Comparison of ENCODE assay signal across 1 cellular context in the genomic region with DNA sequence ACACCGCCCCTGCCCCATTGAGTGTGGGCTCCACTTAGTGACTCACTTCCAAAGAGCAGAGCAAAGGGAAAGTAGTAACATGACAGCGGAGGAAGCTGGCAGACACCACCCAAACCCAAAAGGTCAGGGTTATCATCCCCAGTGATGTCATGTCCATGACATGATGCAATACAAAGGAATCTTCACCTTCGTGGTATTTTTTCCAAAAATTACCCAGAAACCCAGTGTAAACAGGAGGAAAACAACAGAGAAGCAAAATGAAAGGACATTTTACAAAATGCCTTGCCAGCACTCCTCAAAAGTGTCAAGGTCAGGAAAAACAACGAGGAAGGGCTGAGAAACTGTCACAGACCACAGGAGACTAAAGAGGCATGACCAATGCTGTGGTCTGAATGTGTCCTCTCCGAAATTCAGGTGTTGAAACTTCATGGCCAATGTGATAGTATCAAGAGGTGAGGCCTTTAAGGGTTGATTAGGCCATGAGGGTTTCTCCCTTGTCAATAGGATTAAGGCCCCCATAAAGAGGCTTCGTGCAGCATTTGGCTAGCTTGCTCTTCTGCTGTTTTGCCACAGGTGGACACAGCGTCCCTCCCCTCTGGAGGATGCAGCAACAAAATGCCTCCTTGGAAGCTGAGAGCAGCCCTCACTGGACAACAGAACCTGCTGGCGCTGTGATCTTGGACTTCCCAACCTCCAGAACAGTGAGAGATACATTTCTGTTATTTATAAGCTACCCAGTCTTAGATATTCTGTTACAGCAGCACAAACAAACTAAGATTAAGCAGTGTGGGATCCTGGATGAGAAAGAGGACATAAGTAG.
A peak's percentile ranks its signal among the peaks of the same experiment; 100 is the strongest.
TF ChIP-seq lines count a peak whose summit lies in the region.

No MANE protein-coding gene starts in this region.

TF ChIP-seq in K562, 482 proteins besides CTCF, POLR2A, EP300 and RAD21 (continued from another document and continues in another):
- TF ChIP-seq ZNF75A (CRISPR knock-in tag; IDR thresholded peaks at IDR 0.05) (0 out of 2 replicates have a peak, but pooled peaks have one; percentile 25), TFAM (CRISPR knock-in tag; conservative IDR thresholded peaks at IDR 0.05) (no peak), JUND (IDR thresholded peaks at IDR 0.05; ENCODE audit: borderline replicate concordance, low read depth, low read length) (peak; percentile 95), JUND (tag; IDR thresholded peaks at IDR 0.05; ENCODE audit: borderline replicate concordance, low read depth, low read length) (peak; percentile 92), TCFL5 (CRISPR knock-in tag; conservative IDR thresholded peaks at IDR 0.05) (no peak), TRIM24 (IDR thresholded peaks at IDR 0.05) (peak; percentile 90 to 92), IRF2 (CRISPR knock-in tag; IDR thresholded peaks at IDR 0.05) (no peak), SRSF9 (IDR thresholded peaks at IDR 0.05; ENCODE audit: borderline replicate concordance, low read depth, low read length) (no peak), ZNF24 (IDR thresholded peaks at IDR 0.05) (no peak), ZNF444 (CRISPR knock-in tag; IDR thresholded peaks at IDR 0.05) (no peak), FOXA3 (CRISPR knock-in tag; conservative IDR thresholded peaks at IDR 0.05 in 1 of 2, IDR thresholded peaks at IDR 0.05 in 1 of 2) (peak; percentile 39 to 48; a peak in 3 of 4 replicates), LEF1 (IDR thresholded peaks at IDR 0.05) (peak; percentile 57; the same call in 1 of the 2 replicates), ZNF311 (CRISPR knock-in tag; IDR thresholded peaks at IDR 0.05) (peak; percentile 77; the same call in 1 of the 2 replicates), HNRNPL (IDR thresholded peaks at IDR 0.05; ENCODE audit: low read depth, low read length) (no peak), HSF4 (CRISPR knock-in tag; IDR thresholded peaks at IDR 0.05; ENCODE audit: borderline replicate concordance) (no peak; the same call in 1 of the 2 replicates), NCOA2 (IDR thresholded peaks at IDR 0.05; ENCODE audit: partially characterized antibody in 2 of 2) (no peak), STAT5B (CRISPR knock-in tag; IDR thresholded peaks at IDR 0.05) (no peak), DNMT1 (IDR thresholded peaks at IDR 0.05) (no peak), MAFK (IDR thresholded peaks at IDR 0.05; ENCODE audit: low read length) (no peak), CAMTA2 (CRISPR knock-in tag; conservative IDR thresholded peaks at IDR 0.05) (no peak), ARID2 (IDR thresholded peaks at IDR 0.05) (no peak), MECOM (CRISPR knock-in tag; IDR thresholded peaks at IDR 0.05) (peak; percentile 51; the same call in 1 of the 2 replicates), RHOXF2B (CRISPR knock-in tag; conservative IDR thresholded peaks at IDR 0.05) (no peak), CTBP1 (IDR thresholded peaks at IDR 0.05; ENCODE audit: borderline replicate concordance) (peak; percentile 95), ZNF3 (CRISPR knock-in tag; IDR thresholded peaks at IDR 0.05) (no peak), XRCC3 (IDR thresholded peaks at IDR 0.05) (no peak), U2AF2 (optimal IDR thresholded peaks at IDR 0.05; ENCODE audit: low read depth, low read length) (no peak), FOXJ2 (tag; IDR thresholded peaks at IDR 0.05) (no peak), NFXL1 (CRISPR knock-in tag; IDR thresholded peaks at IDR 0.05) (no peak), RNF2 (IDR thresholded peaks at IDR 0.05) (0 out of 2 replicates have a peak, but pooled peaks have one; percentile 62), PHB (CRISPR knock-in tag; IDR thresholded peaks at IDR 0.05) (no peak), ZNF79 (CRISPR knock-in tag; IDR thresholded peaks at IDR 0.05; ENCODE audit: low read depth) (no peak), KLF13 (tag; IDR thresholded peaks at IDR 0.05; ENCODE audit: borderline replicate concordance, low read depth) (no peak), TAF9B (IDR thresholded peaks at IDR 0.05; ENCODE audit: partially characterized antibody) (no peak), SNRNP70 (optimal IDR thresholded peaks at IDR 0.05; ENCODE audit: low read depth, low read length) (no peak), ZNF445 (CRISPR knock-in tag; IDR thresholded peaks at IDR 0.05; ENCODE audit: low read depth) (no peak), NFRKB (IDR thresholded peaks at IDR 0.05; ENCODE audit: low read depth) (no peak), ZNF133 (CRISPR knock-in tag; IDR thresholded peaks at IDR 0.05) (no peak), CSDE1 (IDR thresholded peaks at IDR 0.05) (no peak), ZKSCAN8 (CRISPR knock-in tag; IDR thresholded peaks at IDR 0.05) (peak; percentile 73; the same call in 1 of the 2 replicates)
- TF ChIP-seq, protein P1, sequence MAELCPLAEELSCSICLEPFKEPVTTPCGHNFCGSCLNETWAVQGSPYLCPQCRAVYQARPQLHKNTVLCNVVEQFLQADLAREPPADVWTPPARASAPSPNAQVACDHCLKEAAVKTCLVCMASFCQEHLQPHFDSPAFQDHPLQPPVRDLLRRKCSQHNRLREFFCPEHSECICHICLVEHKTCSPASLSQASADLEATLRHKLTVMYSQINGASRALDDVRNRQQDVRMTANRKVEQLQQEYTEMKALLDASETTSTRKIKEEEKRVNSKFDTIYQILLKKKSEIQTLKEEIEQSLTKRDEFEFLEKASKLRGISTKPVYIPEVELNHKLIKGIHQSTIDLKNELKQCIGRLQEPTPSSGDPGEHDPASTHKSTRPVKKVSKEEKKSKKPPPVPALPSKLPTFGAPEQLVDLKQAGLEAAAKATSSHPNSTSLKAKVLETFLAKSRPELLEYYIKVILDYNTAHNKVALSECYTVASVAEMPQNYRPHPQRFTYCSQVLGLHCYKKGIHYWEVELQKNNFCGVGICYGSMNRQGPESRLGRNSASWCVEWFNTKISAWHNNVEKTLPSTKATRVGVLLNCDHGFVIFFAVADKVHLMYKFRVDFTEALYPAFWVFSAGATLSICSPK (IDR thresholded peaks at IDR 0.05; ENCODE audit: borderline replicate concordance) = no peak
- TF ChIP-seq, protein P2, sequence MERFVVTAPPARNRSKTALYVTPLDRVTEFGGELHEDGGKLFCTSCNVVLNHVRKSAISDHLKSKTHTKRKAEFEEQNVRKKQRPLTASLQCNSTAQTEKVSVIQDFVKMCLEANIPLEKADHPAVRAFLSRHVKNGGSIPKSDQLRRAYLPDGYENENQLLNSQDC (CRISPR knock-in tag; IDR thresholded peaks at IDR 0.05) = no peak
- TF ChIP-seq, protein P3, sequence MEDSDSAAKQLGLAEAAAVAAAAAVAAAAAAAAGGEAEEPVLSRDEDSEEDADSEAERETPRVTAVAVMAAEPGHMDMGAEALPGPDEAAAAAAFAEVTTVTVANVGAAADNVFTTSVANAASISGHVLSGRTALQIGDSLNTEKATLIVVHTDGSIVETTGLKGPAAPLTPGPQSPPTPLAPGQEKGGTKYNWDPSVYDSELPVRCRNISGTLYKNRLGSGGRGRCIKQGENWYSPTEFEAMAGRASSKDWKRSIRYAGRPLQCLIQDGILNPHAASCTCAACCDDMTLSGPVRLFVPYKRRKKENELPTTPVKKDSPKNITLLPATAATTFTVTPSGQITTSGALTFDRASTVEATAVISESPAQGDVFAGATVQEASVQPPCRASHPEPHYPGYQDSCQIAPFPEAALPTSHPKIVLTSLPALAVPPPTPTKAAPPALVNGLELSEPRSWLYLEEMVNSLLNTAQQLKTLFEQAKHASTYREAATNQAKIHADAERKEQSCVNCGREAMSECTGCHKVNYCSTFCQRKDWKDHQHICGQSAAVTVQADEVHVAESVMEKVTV (CRISPR knock-in tag; IDR thresholded peaks at IDR 0.05) = 0 out of 2 replicates have a peak, but pooled peaks have one; percentile 15
- TF ChIP-seq, protein P4, sequence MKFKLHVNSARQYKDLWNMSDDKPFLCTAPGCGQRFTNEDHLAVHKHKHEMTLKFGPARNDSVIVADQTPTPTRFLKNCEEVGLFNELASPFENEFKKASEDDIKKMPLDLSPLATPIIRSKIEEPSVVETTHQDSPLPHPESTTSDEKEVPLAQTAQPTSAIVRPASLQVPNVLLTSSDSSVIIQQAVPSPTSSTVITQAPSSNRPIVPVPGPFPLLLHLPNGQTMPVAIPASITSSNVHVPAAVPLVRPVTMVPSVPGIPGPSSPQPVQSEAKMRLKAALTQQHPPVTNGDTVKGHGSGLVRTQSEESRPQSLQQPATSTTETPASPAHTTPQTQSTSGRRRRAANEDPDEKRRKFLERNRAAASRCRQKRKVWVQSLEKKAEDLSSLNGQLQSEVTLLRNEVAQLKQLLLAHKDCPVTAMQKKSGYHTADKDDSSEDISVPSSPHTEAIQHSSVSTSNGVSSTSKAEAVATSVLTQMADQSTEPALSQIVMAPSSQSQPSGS (CRISPR knock-in tag; IDR thresholded peaks at IDR 0.05) = peak; percentile 84; the same call in 1 of the 2 replicates
- TF ChIP-seq, protein P5, sequence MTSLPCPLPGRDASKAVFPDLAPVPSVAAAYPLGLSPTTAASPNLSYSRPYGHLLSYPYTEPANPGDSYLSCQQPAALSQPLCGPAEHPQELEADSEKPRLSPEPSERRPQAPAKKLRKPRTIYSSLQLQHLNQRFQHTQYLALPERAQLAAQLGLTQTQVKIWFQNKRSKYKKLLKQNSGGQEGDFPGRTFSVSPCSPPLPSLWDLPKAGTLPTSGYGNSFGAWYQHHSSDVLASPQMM (CRISPR knock-in tag; IDR thresholded peaks at IDR 0.05) = no peak
- TF ChIP-seq, protein P6, sequence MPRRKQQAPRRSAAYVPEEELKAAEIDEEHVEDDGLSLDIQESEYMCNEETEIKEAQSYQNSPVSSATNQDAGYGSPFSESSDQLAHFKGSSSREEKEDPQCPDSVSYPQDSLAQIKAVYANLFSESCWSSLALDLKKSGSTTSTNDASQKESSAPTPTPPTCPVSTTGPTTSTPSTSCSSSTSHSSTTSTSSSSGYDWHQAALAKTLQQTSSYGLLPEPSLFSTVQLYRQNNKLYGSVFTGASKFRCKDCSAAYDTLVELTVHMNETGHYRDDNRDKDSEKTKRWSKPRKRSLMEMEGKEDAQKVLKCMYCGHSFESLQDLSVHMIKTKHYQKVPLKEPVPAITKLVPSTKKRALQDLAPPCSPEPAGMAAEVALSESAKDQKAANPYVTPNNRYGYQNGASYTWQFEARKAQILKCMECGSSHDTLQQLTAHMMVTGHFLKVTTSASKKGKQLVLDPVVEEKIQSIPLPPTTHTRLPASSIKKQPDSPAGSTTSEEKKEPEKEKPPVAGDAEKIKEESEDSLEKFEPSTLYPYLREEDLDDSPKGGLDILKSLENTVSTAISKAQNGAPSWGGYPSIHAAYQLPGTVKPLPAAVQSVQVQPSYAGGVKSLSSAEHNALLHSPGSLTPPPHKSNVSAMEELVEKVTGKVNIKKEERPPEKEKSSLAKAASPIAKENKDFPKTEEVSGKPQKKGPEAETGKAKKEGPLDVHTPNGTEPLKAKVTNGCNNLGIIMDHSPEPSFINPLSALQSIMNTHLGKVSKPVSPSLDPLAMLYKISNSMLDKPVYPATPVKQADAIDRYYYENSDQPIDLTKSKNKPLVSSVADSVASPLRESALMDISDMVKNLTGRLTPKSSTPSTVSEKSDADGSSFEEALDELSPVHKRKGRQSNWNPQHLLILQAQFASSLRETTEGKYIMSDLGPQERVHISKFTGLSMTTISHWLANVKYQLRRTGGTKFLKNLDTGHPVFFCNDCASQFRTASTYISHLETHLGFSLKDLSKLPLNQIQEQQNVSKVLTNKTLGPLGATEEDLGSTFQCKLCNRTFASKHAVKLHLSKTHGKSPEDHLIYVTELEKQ (CRISPR knock-in tag; IDR thresholded peaks at IDR 0.05) = no peak
- TF ChIP-seq, protein P7, sequence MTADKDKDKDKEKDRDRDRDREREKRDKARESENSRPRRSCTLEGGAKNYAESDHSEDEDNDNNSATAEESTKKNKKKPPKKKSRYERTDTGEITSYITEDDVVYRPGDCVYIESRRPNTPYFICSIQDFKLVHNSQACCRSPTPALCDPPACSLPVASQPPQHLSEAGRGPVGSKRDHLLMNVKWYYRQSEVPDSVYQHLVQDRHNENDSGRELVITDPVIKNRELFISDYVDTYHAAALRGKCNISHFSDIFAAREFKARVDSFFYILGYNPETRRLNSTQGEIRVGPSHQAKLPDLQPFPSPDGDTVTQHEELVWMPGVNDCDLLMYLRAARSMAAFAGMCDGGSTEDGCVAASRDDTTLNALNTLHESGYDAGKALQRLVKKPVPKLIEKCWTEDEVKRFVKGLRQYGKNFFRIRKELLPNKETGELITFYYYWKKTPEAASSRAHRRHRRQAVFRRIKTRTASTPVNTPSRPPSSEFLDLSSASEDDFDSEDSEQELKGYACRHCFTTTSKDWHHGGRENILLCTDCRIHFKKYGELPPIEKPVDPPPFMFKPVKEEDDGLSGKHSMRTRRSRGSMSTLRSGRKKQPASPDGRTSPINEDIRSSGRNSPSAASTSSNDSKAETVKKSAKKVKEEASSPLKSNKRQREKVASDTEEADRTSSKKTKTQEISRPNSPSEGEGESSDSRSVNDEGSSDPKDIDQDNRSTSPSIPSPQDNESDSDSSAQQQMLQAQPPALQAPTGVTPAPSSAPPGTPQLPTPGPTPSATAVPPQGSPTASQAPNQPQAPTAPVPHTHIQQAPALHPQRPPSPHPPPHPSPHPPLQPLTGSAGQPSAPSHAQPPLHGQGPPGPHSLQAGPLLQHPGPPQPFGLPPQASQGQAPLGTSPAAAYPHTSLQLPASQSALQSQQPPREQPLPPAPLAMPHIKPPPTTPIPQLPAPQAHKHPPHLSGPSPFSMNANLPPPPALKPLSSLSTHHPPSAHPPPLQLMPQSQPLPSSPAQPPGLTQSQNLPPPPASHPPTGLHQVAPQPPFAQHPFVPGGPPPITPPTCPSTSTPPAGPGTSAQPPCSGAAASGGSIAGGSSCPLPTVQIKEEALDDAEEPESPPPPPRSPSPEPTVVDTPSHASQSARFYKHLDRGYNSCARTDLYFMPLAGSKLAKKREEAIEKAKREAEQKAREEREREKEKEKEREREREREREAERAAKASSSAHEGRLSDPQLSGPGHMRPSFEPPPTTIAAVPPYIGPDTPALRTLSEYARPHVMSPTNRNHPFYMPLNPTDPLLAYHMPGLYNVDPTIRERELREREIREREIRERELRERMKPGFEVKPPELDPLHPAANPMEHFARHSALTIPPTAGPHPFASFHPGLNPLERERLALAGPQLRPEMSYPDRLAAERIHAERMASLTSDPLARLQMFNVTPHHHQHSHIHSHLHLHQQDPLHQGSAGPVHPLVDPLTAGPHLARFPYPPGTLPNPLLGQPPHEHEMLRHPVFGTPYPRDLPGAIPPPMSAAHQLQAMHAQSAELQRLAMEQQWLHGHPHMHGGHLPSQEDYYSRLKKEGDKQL (CRISPR knock-in tag; IDR thresholded peaks at IDR 0.05; ENCODE audit: borderline replicate concordance) = no peak
- TF ChIP-seq, protein P8, sequence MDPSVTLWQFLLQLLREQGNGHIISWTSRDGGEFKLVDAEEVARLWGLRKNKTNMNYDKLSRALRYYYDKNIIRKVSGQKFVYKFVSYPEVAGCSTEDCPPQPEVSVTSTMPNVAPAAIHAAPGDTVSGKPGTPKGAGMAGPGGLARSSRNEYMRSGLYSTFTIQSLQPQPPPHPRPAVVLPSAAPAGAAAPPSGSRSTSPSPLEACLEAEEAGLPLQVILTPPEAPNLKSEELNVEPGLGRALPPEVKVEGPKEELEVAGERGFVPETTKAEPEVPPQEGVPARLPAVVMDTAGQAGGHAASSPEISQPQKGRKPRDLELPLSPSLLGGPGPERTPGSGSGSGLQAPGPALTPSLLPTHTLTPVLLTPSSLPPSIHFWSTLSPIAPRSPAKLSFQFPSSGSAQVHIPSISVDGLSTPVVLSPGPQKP (CRISPR knock-in tag; IDR thresholded peaks at IDR 0.05) = no peak
- TF ChIP-seq, protein P9, sequence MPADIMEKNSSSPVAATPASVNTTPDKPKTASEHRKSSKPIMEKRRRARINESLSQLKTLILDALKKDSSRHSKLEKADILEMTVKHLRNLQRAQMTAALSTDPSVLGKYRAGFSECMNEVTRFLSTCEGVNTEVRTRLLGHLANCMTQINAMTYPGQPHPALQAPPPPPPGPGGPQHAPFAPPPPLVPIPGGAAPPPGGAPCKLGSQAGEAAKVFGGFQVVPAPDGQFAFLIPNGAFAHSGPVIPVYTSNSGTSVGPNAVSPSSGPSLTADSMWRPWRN (IDR thresholded peaks at IDR 0.05; ENCODE audit: low read depth) = peak; percentile 17; the same call in 1 of the 2 replicates
